In genomic region chr1:32413507-32414185, GRCh38 we compare ENCODE assay signal across 8 cellular contexts. TPM values are rescaled to one million over a fixed set of nuclear protein-coding genes. Genes with fewer than 3 reads are reported as not detected.
DNase-seq lines count a peak whose midpoint lies in the region; ATAC-seq and TF ChIP-seq lines count a peak whose summit lies in the region.

No MANE protein-coding gene starts in this region.

- H3K27me3 Mint-ChIP-seq in glutamatergic neuron (ENCODE audit: unreplicated experiment): peaks cover 1% of the 10 kb centered on the region

- ATAC-seq in sciatic nerve (peak; percentile 66), GM21390 (IDR thresholded peaks at IDR 0.05; ENCODE audit: unreplicated experiment) (no peak), HG03045 (IDR thresholded peaks at IDR 0.05; ENCODE audit: unreplicated experiment) (no peak)

- DNase-seq in Daoy (ENCODE audit: low read depth) (peak; percentile 75), M059J (ENCODE audit: low read depth) (peak; percentile 72), SK-N-DZ (ENCODE audit: low spot score) (peak; percentile 72), glutamatergic neuron (no peak), sciatic nerve (ENCODE audit: low spot score) (peak; percentile 64)
- peak; percentile 6 to 48 (median 29) for DNase-seq in activated naive CD4-positive, alpha-beta T cell (lab: John Stamatoyannopoulos, UW)

- H3K36me3 Mint-ChIP-seq in glutamatergic neuron (ENCODE audit: unreplicated experiment): peaks cover 27% of the 10 kb centered on the region

- no peaks in the 10 kb centered on the region for H3K4me1 Mint-ChIP-seq in glutamatergic neuron (ENCODE audit: low read depth, unreplicated experiment)

- no peak overlapping the region for H3K27ac Mint-ChIP-seq in glutamatergic neuron (ENCODE audit: unreplicated experiment)

- TF ChIP-seq CTCF in glutamatergic neuron (IDR thresholded peaks at IDR 0.05; ENCODE audit: partially characterized antibody, unreplicated experiment): peak; percentile 74

- H3K9me3 Mint-ChIP-seq in glutamatergic neuron (ENCODE audit: unreplicated experiment): peaks cover 8% of the 10 kb centered on the region

- intact Hi-C loops in sciatic nerve (cut with DNase I): no loop called here

- H3K4me3 Mint-ChIP-seq in glutamatergic neuron (ENCODE audit: unreplicated experiment): no peak overlapping the region

RNA-seq across cellular contexts. Expression of gene BSDC1, which starts 19.4 kb away (rescaled TPM):
- total RNA-seq in Daoy (2014; rRNA removed; shearing (Covaris generic)): 69.0 and 75.7 TPM in 2 replicates
- 86.0 and 91.7 TPM in 2 replicates for total RNA-seq in M059J (2014; rRNA removed; shearing (Covaris generic))
- 56.8 and 61.3 TPM in 2 replicates for polyA plus RNA-seq in SK-N-DZ (2014; cell fraction: cytosol; rRNA removed)
- 58.1 and 69.7 TPM in 2 replicates for polyA plus RNA-seq in SK-N-DZ (2014; cell fraction: nucleus; rRNA removed)
- total RNA-seq in glutamatergic neuron (ENCODE audit: unreplicated experiment) (161 TPM), sciatic nerve (83.1 TPM)

RNA-seq across cellular contexts. Expression of gene ZBTB8B, which starts 51.2 kb away (rescaled TPM):
- 0.17 and 0.45 TPM in 2 replicates for total RNA-seq in Daoy (2014; rRNA removed; shearing (Covaris generic))
- total RNA-seq in M059J (2014; rRNA removed; shearing (Covaris generic)): 0.02 and 0.32 TPM in 2 replicates
- polyA plus RNA-seq in SK-N-DZ (2014; cell fraction: cytosol; rRNA removed): 1.3 and 1.4 TPM in 2 replicates
- 1.3 and 2.4 TPM in 2 replicates for polyA plus RNA-seq in SK-N-DZ (2014; cell fraction: nucleus; rRNA removed)
- total RNA-seq in glutamatergic neuron (ENCODE audit: unreplicated experiment): 0.44 TPM
- 0.04 TPM for total RNA-seq in sciatic nerve

RNA-seq across cellular contexts. Expression of gene TSSK3, which starts 51.3 kb away (rescaled TPM):
- total RNA-seq in Daoy (2014; rRNA removed; shearing (Covaris generic)): 1.9 TPM in 1 of 2 replicates, not detected in the other
- total RNA-seq in M059J (2014; rRNA removed; shearing (Covaris generic)): 0.07 TPM in 1 of 2 replicates, not detected in the other
- polyA plus RNA-seq in SK-N-DZ (2014; cell fraction: cytosol; rRNA removed): 1.5 and 4.4 TPM in 2 replicates
- polyA plus RNA-seq in SK-N-DZ (2014; cell fraction: nucleus; rRNA removed): not detected in 2 replicates
- total RNA-seq in glutamatergic neuron (ENCODE audit: unreplicated experiment) (1.6 TPM), sciatic nerve (5.1 TPM)

RNA-seq across cellular contexts. Expression of gene FAM229A, which starts 51.4 kb away (rescaled TPM):
- 0.48 and 2.7 TPM in 2 replicates for total RNA-seq in Daoy (2014; rRNA removed; shearing (Covaris generic))
- total RNA-seq in M059J (2014; rRNA removed; shearing (Covaris generic)): 0.42 and 1.2 TPM in 2 replicates
- 2.0 and 3.7 TPM in 2 replicates for polyA plus RNA-seq in SK-N-DZ (2014; cell fraction: cytosol; rRNA removed)
- 16.0 and 26.5 TPM in 2 replicates for polyA plus RNA-seq in SK-N-DZ (2014; cell fraction: nucleus; rRNA removed)
- 21.8 TPM for total RNA-seq in glutamatergic neuron (ENCODE audit: unreplicated experiment)
- 12.0 TPM for total RNA-seq in sciatic nerve
